1 cellular context compared by ENCODE assay signal in the genomic region with DNA sequence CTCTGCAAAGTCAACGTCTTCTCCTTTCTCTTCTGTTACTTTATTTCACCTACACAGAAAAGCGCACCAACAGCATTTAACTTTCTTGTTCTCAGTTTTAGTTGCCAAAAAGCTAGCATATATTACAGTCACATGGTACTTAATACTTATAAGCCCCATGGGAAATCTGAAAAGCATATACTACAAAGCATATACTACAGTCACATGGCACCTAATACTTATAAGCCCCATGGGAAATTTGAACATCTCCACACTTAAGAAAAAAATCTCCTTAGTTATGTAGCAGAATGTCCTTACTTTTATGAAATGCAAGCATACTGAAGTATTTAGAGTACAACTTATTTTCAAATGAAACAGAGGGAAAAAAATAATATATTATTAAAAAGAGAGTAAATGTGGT.
TF ChIP-seq lines count a peak whose summit lies in the region.

No MANE protein-coding gene starts in this region.

TF ChIP-seq in GM12878, 131 proteins besides CTCF, POLR2A, EP300 and RAD21:
- TF ChIP-seq MEF2B (IDR thresholded peaks at IDR 0.05; ENCODE audit: partially characterized antibody, poor library complexity, severe bottlenecking) (peak; percentile 18), PAX8 (IDR thresholded peaks at IDR 0.05) (no peak), CBX3 (IDR thresholded peaks at IDR 0.05; ENCODE audit: borderline replicate concordance, low read depth) (no peak), SMAD1 (IDR thresholded peaks at IDR 0.05; ENCODE audit: low read depth, partially characterized antibody) (no peak), SMC3 (IDR thresholded peaks at IDR 0.05; ENCODE audit: borderline replicate concordance, low read length) (no peak), ESRRA (IDR thresholded peaks at IDR 0.05; ENCODE audit: low read length) (no peak)
